ENCODE assay signal across 1 cellular context in genomic region chr7:24922099-24922773, GRCh38.
TF ChIP-seq lines count a peak whose summit lies in the region.

No MANE protein-coding gene starts in this region.

TF ChIP-seq in SK-N-SH, 30 proteins besides CTCF, POLR2A, EP300 and RAD21 (continued from another document):
- TF ChIP-seq IRF3 (IDR thresholded peaks at IDR 0.05; ENCODE audit: low read depth, low read length), result no peak
- TF ChIP-seq TEAD4 (IDR thresholded peaks at IDR 0.05; ENCODE audit: borderline replicate concordance, insufficient read depth), result no peak
- TF ChIP-seq GATA2 (CRISPR knock-in tag; IDR thresholded peaks at IDR 0.05), result no peak
- no peak for TF ChIP-seq PBX3 (IDR thresholded peaks at IDR 0.05)
- no peak for TF ChIP-seq NFIC (IDR thresholded peaks at IDR 0.05; ENCODE audit: borderline replicate concordance)
- TF ChIP-seq POLR2AphosphoS5 (IDR thresholded peaks at IDR 0.05; ENCODE audit: low read depth, low read length), result peak; percentile 55; the same call in 1 of the 2 replicates
- no peak for TF ChIP-seq MEF2A (IDR thresholded peaks at IDR 0.05; ENCODE audit: borderline replicate concordance, low read depth)
- TF ChIP-seq RCOR1 (IDR thresholded peaks at IDR 0.05; ENCODE audit: low read length), result 0 out of 2 replicates have a peak, but pooled peaks have one; percentile 25
- no peak for TF ChIP-seq USF1 (IDR thresholded peaks at IDR 0.05; ENCODE audit: borderline replicate concordance, low read depth)
- TF ChIP-seq YY1 (IDR thresholded peaks at IDR 0.05; ENCODE audit: low read depth), result no peak
- no peak for TF ChIP-seq ZBTB33 (IDR thresholded peaks at IDR 0.05; ENCODE audit: borderline replicate concordance, low read depth)
TF ChIP-seq in SK-N-SH: peak in this region for 4.
